ENCODE assay signal across 8 cellular contexts in the genomic region with DNA sequence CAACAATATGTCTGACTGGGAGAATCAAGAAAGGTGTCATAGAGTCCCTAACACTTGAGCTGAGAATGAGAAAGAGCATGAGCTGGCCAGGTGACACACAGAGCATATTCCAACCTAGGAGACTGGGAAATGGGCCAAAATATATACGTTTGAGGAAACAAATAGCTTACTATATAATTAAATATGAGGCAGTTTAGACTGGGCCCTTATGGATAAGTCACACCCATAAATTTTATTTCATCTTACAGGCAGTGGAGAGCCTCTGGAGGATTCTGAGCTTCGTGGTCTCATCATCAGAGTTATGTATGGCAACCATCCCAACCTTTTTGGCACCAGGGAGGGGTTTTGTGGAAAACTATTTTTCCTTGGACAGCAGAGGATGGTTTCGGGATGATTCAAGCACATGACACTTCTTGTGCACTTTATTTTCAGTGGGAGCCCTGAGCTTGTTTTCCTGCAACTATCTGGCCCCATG. TPM values are rescaled to one million over a fixed set of nuclear protein-coding genes. Genes with fewer than 3 reads are reported as not detected.
A peak's percentile ranks its signal among the peaks of the same experiment; 100 is the strongest.
DNase-seq lines count a peak whose midpoint lies in the region; ATAC-seq and TF ChIP-seq lines count a peak whose summit lies in the region.

No MANE protein-coding gene starts in this region.

- DNase-seq in AG20443 (ENCODE audit: low spot score) (peak; percentile 57), NCI-H1105 (lab: John Stamatoyannopoulos, UW) (peak; percentile 50), choroid plexus epithelial cell (ENCODE audit: low read depth) (peak; percentile 46), myocyte (ENCODE audit: low read depth) (peak; percentile 83), T-helper 1 cell (no peak), HUDEP-2 (lab: John Stamatoyannopoulos, UW; ENCODE audit: unreplicated experiment in 76 of 76) (no peak)
- DNase-seq in stimulated activated CD4-positive, alpha-beta T cell treated with anti-CD3 and anti-CD28 coated beads, Interleukin-12 subunit alpha, Interleukin-12 subunit beta, amount 100 ng/mL, for 4 hours: no peak

- no peak overlapping the region for H3K4me3 ChIP-seq in choroid plexus epithelial cell (ENCODE audit: low read depth, low read length)

- no peak for ATAC-seq in GM18502 (IDR thresholded peaks at IDR 0.05; ENCODE audit: poor library complexity, unreplicated experiment)

- TF ChIP-seq CTCF in choroid plexus epithelial cell (conservative IDR thresholded peaks at IDR 0.05; ENCODE audit: low read depth, low read length): no peak

RNA-seq across cellular contexts. Expression of gene NQO2, which starts 12.9 kb away (rescaled TPM):
- total RNA-seq in myocyte: 25.8 and 26.3 TPM in 2 replicates
- polyA plus RNA-seq in myocyte (2012): 45.4 TPM

RNA-seq across cellular contexts. Expression of gene SERPINB6, which starts 15.4 kb away (rescaled TPM):
- total RNA-seq in myocyte: 128 and 137 TPM in 2 replicates
- polyA plus RNA-seq in myocyte (2012): 118 TPM

Comparison
In these comparisons a context has a peak if more than half of its experiments do, and no peak if none do; other contexts are left out.
1. DNase-seq: peak in AG20443 (single experiment), NCI-H1105 (single experiment), choroid plexus epithelial cell (single experiment) and myocyte (single experiment); none in T-helper 1 cell (0 of 5), stimulated activated CD4-positive, alpha-beta T cell treated with anti-CD3 and anti-CD28 coated beads, Interleukin-12 subunit alpha, Interleukin-12 subunit beta, amount 100 ng/mL, for 4 hours (single experiment) and HUDEP-2 (0 of 76).